Comparison of ENCODE assay signal across 32 cellular contexts in genomic region chr7:31316876-31317275, GRCh38. TPM values are rescaled to one million over a fixed set of nuclear protein-coding genes. Genes with fewer than 3 reads are reported as not detected.
"Had no signal": no experiment of that assay in that cellular context is flagged by ENCODE, and none has a peak within 500 bp of the region (broad histone marks: within the 10 kb centered on the region; RNA-seq: fewer than 3 reads in every experiment).

No MANE protein-coding gene starts in this region.

- H3K27ac ChIP-seq: stomach, suprapubic skin, testis, thoracic aorta, thyroid gland, tibial artery, tibial nerve, transverse colon, upper lobe of left lung, upper lobe of right lung, uterus, vagina had no signal

- H3K36me3 ChIP-seq: stomach, suprapubic skin, thoracic aorta, thyroid gland, tibial artery, tibial nerve, transverse colon, upper lobe of left lung, upper lobe of right lung, uterus, vagina had no signal

- H3K27ac Mint-ChIP-seq: stimulated activated effector memory CD8-positive, alpha-beta T cell treated with anti-CD3 and anti-CD28 coated beads, Interleukin-12 subunit alpha, Interleukin-12 subunit beta, amount 100 ng/mL, for 72 hours; stimulated activated memory B cell treated with anti-CD40 and anti-IgM and Interleukin-4, amounts not matched to agents 10 μg/mL and 1 μg/mL and 100 μg/mL, for 72 hours; stimulated activated naive B cell treated with anti-CD40 and anti-IgM and Interleukin-4, amounts not matched to agents 10 μg/mL and 1 μg/mL and 100 μg/mL, for 72 hours; stimulated activated naive CD8-positive, alpha-beta T cell treated with anti-CD3 and anti-CD28 coated beads, Interleukin-15, amount 100 ng/mL, for 72 hours; stimulated activated naive CD8-positive, alpha-beta T cell treated with anti-CD3 and anti-CD28 coated beads, Interleukin-15, Interleukin-2, amounts not matched to agents 100 ng/mL and 50 ng/mL, for 24 hours; type B pancreatic cell had no signal

- H3K4me3 Mint-ChIP-seq: stimulated activated effector memory CD8-positive, alpha-beta T cell treated with anti-CD3 and anti-CD28 coated beads, Interleukin-12 subunit alpha, Interleukin-12 subunit beta, amount 100 ng/mL, for 72 hours; stimulated activated memory B cell treated with anti-CD40 and anti-IgM and Interleukin-4, amounts not matched to agents 10 μg/mL and 1 μg/mL and 100 μg/mL, for 72 hours; stimulated activated naive B cell treated with anti-CD40 and anti-IgM and Interleukin-4, amounts not matched to agents 10 μg/mL and 1 μg/mL and 100 μg/mL, for 72 hours; stimulated activated naive CD8-positive, alpha-beta T cell treated with anti-CD3 and anti-CD28 coated beads, Interleukin-15, amount 100 ng/mL, for 72 hours; stimulated activated naive CD8-positive, alpha-beta T cell treated with anti-CD3 and anti-CD28 coated beads, Interleukin-15, Interleukin-2, amounts not matched to agents 100 ng/mL and 50 ng/mL, for 24 hours; type B pancreatic cell had no signal

- FAIRE-seq: urothelium cell line had no signal

- H3K36me3 Mint-ChIP-seq: stimulated activated effector memory CD8-positive, alpha-beta T cell treated with anti-CD3 and anti-CD28 coated beads, Interleukin-12 subunit alpha, Interleukin-12 subunit beta, amount 100 ng/mL, for 72 hours; stimulated activated memory B cell treated with anti-CD40 and anti-IgM and Interleukin-4, amounts not matched to agents 10 μg/mL and 1 μg/mL and 100 μg/mL, for 72 hours; stimulated activated naive B cell treated with anti-CD40 and anti-IgM and Interleukin-4, amounts not matched to agents 10 μg/mL and 1 μg/mL and 100 μg/mL, for 72 hours; type B pancreatic cell had no signal

- H3K4me1 Mint-ChIP-seq: stimulated activated effector memory CD8-positive, alpha-beta T cell treated with anti-CD3 and anti-CD28 coated beads, Interleukin-12 subunit alpha, Interleukin-12 subunit beta, amount 100 ng/mL, for 72 hours; stimulated activated memory B cell treated with anti-CD40 and anti-IgM and Interleukin-4, amounts not matched to agents 10 μg/mL and 1 μg/mL and 100 μg/mL, for 72 hours; stimulated activated naive B cell treated with anti-CD40 and anti-IgM and Interleukin-4, amounts not matched to agents 10 μg/mL and 1 μg/mL and 100 μg/mL, for 72 hours; stimulated activated naive CD8-positive, alpha-beta T cell treated with anti-CD3 and anti-CD28 coated beads, Interleukin-15, amount 100 ng/mL, for 72 hours had no signal

- H3K9me3 Mint-ChIP-seq: stimulated activated effector memory CD8-positive, alpha-beta T cell treated with anti-CD3 and anti-CD28 coated beads, Interleukin-12 subunit alpha, Interleukin-12 subunit beta, amount 100 ng/mL, for 72 hours; stimulated activated naive B cell treated with anti-CD40 and anti-IgM and Interleukin-4, amounts not matched to agents 10 μg/mL and 1 μg/mL and 100 μg/mL, for 72 hours; stimulated activated naive CD8-positive, alpha-beta T cell treated with anti-CD3 and anti-CD28 coated beads, Interleukin-15, amount 100 ng/mL, for 72 hours; type B pancreatic cell had no signal

- DNase-seq: stimulated activated CD4-positive, alpha-beta T cell treated with anti-CD3 and anti-CD28 coated beads, Interleukin-2, amount 100 ng/mL, for 48 hours; stimulated activated CD4-positive, alpha-beta T cell treated with anti-CD3 and anti-CD28 coated beads, Interleukin-4, amount 100 ng/mL, for 1 hour; stimulated activated CD4-positive, alpha-beta T cell treated with anti-CD3 and anti-CD28 coated beads, Interleukin-4, amount 100 ng/mL, for 24 hours; stimulated activated CD4-positive, alpha-beta T cell treated with anti-CD3 and anti-CD28 coated beads, Interleukin-4, amount 100 ng/mL, for 4 hours; stimulated activated CD8-positive, alpha-beta memory T cell treated with anti-CD3 and anti-CD28 coated beads, Interleukin-4, amount 100 ng/mL, for 48 hours; stimulated activated naive B cell treated with anti-CD40 and anti-IgM and Interleukin-4, amounts not matched to agents 10 μg/mL and 1 μg/mL and 100 μg/mL, for 72 hours; stimulated activated naive CD4-positive, alpha-beta T cell; stimulated activated naive CD4-positive, alpha-beta T cell treated with Interleukin-2 at 50 U/mL for 16 hours; stimulated activated naive CD8-positive, alpha-beta T cell treated with anti-CD3 and anti-CD28 coated beads, Interleukin-15, amount 100 ng/mL, for 72 hours; stimulated activated naive CD8-positive, alpha-beta T cell treated with anti-CD3 and anti-CD28 coated beads, Interleukin-15, Interleukin-2, amounts not matched to agents 100 U/mL and 50 U/mL, for 24 hours; stomach; substantia nigra; testis; thyroid gland; tibial artery; transverse colon; trophoblast cell; upper lobe of left lung; upper lobe of right lung; uterus had no signal

- H3K27me3 Mint-ChIP-seq: stimulated activated memory B cell treated with anti-CD40 and anti-IgM and Interleukin-4, amounts not matched to agents 10 μg/mL and 1 μg/mL and 100 μg/mL, for 72 hours; stimulated activated naive B cell treated with anti-CD40 and anti-IgM and Interleukin-4, amounts not matched to agents 10 μg/mL and 1 μg/mL and 100 μg/mL, for 72 hours; stimulated activated naive CD8-positive, alpha-beta T cell treated with anti-CD3 and anti-CD28 coated beads, Interleukin-15, amount 100 ng/mL, for 72 hours; stimulated activated naive CD8-positive, alpha-beta T cell treated with anti-CD3 and anti-CD28 coated beads, Interleukin-15, Interleukin-2, amounts not matched to agents 100 ng/mL and 50 ng/mL, for 24 hours had no signal

- H3K9me3 ChIP-seq: stomach, suprapubic skin, testis, thoracic aorta, thyroid gland, tibial artery, tibial nerve, transverse colon, upper lobe of left lung, upper lobe of right lung, uterus, vagina had no signal

- H3K27me3 ChIP-seq: stomach, suprapubic skin, testis, thyroid gland, tibial artery, tibial nerve, transverse colon, upper lobe of left lung, upper lobe of right lung, uterus, vagina had no signal

- H3K4me1 ChIP-seq: stomach, suprapubic skin, testis, thyroid gland, tibial artery, tibial nerve, transverse colon, upper lobe of left lung, upper lobe of right lung, uterus, vagina had no signal

- H3K4me3 ChIP-seq: stomach, suprapubic skin, testis, thoracic aorta, thyroid gland, tibial artery, tibial nerve, transverse colon, upper lobe of left lung, upper lobe of right lung, uterus, vagina had no signal

- ATAC-seq: stimulated activated effector memory CD8-positive, alpha-beta T cell treated with anti-CD3 and anti-CD28 coated beads, Interleukin-12 subunit alpha, Interleukin-12 subunit beta, amount 100 ng/mL, for 72 hours; stimulated activated memory B cell treated with anti-CD40 and anti-IgM and Interleukin-4, amounts not matched to agents 10 μg/mL and 1 μg/mL and 100 μg/mL, for 72 hours; stimulated activated naive B cell treated with anti-CD40 and anti-IgM and Interleukin-4, amounts not matched to agents 10 μg/mL and 1 μg/mL and 100 μg/mL, for 72 hours; stimulated activated naive CD8-positive, alpha-beta T cell treated with anti-CD3 and anti-CD28 coated beads, Interleukin-15, amount 100 ng/mL, for 72 hours; stimulated activated naive CD8-positive, alpha-beta T cell treated with anti-CD3 and anti-CD28 coated beads, Interleukin-15, Interleukin-2, amounts not matched to agents 100 U/mL and 50 U/mL, for 24 hours; upper lobe of right lung had no signal

RNA-seq across cellular contexts. Expression of gene NEUROD6, which starts 23.6 kb away (rescaled TPM):
- total RNA-seq: stomach, subcutaneous adipose tissue, suprapubic skin, testis, thoracic aorta, thyroid gland, tibial nerve, transverse colon, upper lobe of left lung, upper lobe of right lung, ureter, urinary bladder, uterus, vagina had no signal
- polyA plus RNA-seq: stomach, urinary bladder had no signal
